Comparison of ENCODE assay signal across 13 cellular contexts in the genomic region with DNA sequence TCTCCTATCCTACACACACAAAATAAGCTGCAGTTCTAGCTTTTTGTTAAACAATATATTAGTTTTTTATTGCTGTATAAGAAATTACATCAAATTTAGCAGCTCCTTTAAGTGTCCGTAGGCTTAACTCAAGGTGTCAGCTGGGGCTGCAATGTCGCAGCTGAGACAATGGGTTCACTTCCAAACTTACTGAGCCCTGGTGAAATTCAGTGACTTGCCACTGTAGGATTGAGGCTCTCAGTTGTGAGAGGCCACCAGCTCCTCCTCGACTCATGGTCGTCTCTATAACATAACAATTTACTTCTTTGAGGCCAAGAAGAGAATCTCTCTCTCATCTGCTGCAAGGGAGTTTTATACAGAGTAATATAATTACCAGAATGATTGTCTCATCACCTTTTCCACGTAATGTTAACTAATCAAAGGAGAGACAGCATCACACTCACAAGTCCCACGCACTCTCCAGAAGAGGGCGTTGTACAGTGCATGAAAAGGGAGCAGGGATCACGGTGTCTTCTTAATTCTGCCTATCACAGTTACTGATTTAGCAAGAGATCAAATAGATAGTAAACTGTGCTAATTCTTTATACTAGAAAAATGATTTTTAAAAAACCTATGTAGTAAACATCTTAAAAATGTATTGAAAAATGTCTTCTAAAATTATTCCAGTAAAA.
A peak's percentile ranks its signal among the peaks of the same experiment; 100 is the strongest.
DNase-seq lines count a peak whose midpoint lies in the region; ATAC-seq and TF ChIP-seq lines count a peak whose summit lies in the region.
"Had no signal": no experiment of that assay in that cellular context is flagged by ENCODE, and none has a peak within 500 bp of the region (broad histone marks: within the 10 kb centered on the region; RNA-seq: fewer than 3 reads in every experiment).

No MANE protein-coding gene starts in this region.

- no peak for TF ChIP-seq EP300 in gastroesophageal sphincter (IDR thresholded peaks at IDR 0.05)

- TF ChIP-seq POLR2A in gastroesophageal sphincter (IDR thresholded peaks at IDR 0.05): no peak

- H3K4me1 ChIP-seq in endodermal cell (ENCODE audit: control insufficient read depth, insufficient read depth, low read length): no peaks in the 10 kb centered on the region
- H3K4me1 ChIP-seq in smooth muscle cell (ENCODE audit: low read depth): no peaks in the 10 kb centered on the region
- H3K4me1 ChIP-seq in gastroesophageal sphincter: no peaks in the 10 kb centered on the region
- H3K4me1 ChIP-seq: colonic mucosa, heart left ventricle had no signal

- H3K4me3 ChIP-seq in endodermal cell (ENCODE audit: low read length): no peak overlapping the region
- no peak overlapping the region for H3K4me3 ChIP-seq in smooth muscle cell
- no peak overlapping the region for H3K4me3 ChIP-seq in gastroesophageal sphincter
- H3K4me3 ChIP-seq: colonic mucosa, heart left ventricle had no signal

- H3K79me2 ChIP-seq in smooth muscle cell (ENCODE audit: low read depth): no peaks in the 10 kb centered on the region

- peak; percentile 16 for DNase-seq in NCI-H748 (lab: John Stamatoyannopoulos, UW; ENCODE audit: unreplicated experiment)
- no peak for DNase-seq in NCI-H748 treated with DMSO at 0.1 percent for 48 hours (lab: John Stamatoyannopoulos, UW)
- peak; percentile 16 for DNase-seq in NCI-H460 (ENCODE audit: extremely low read depth, low read depth)
- DNase-seq in endodermal cell: peak; percentile 70
- no peak for DNase-seq in smooth muscle cell (lab: John Stamatoyannopoulos, UW; ENCODE audit: unreplicated experiment)
- no peak for DNase-seq in SK-N-DZ (ENCODE audit: low spot score)
- DNase-seq in NCI-H226: no peak
- DNase-seq: activated B cell treated with CpG ODN at 0.5 μM for 24 hours; colonic mucosa; heart left ventricle; MM.1S; stimulated activated naive CD4-positive, alpha-beta T cell treated with Interleukin-2 at 50 U/mL for 16 hours had no signal

- no peaks in the 10 kb centered on the region for H3K36me3 Mint-ChIP-seq in endodermal cell (ENCODE audit: low read depth)

- H3K27ac ChIP-seq in endodermal cell (ENCODE audit: low read depth, low read length): no peak overlapping the region
- H3K27ac ChIP-seq in smooth muscle cell (ENCODE audit: low read depth): no peak overlapping the region
- no peak overlapping the region for H3K27ac ChIP-seq in gastroesophageal sphincter
- H3K27ac ChIP-seq: colonic mucosa, heart left ventricle had no signal

- 59 to 71% methylated on average over 4 to 8 of the region's 8 CpGs for WGBS in endodermal cell (ENCODE audit: insufficient coverage in 1 of 2, insufficient read length in 1 of 2), 2 experiments
- 43% methylated on average over 8 of the region's 8 CpGs for WGBS in smooth muscle cell (ENCODE audit: low lambda C conversion rate)
- 48 to 54% methylated on average over 8 of the region's 8 CpGs for WGBS in gastroesophageal sphincter (ENCODE audit: low coverage in 1 of 2), 2 donors

- H3K27ac Mint-ChIP-seq in endodermal cell: no peak overlapping the region
- H3K27ac Mint-ChIP-seq: activated B cell treated with CpG ODN at 0.5 μM for 24 hours had no signal

- no peaks in the 10 kb centered on the region for H4K20me1 ChIP-seq in smooth muscle cell (ENCODE audit: low read depth)

- H3K36me3 ChIP-seq in endodermal cell (ENCODE audit: control insufficient read depth, insufficient read depth, low read length) (no peaks in the 10 kb centered on the region), smooth muscle cell (ENCODE audit: low read depth) (no peaks in the 10 kb centered on the region), gastroesophageal sphincter (no peaks in the 10 kb centered on the region)
- H3K36me3 ChIP-seq: colonic mucosa, heart left ventricle had no signal

- no peaks in the 10 kb centered on the region for H3F3A ChIP-seq in smooth muscle cell (ENCODE audit: low read depth)

- no peaks in the 10 kb centered on the region for H3K27me3 Mint-ChIP-seq in endodermal cell (ENCODE audit: insufficient read depth)
- H3K27me3 Mint-ChIP-seq: activated B cell treated with CpG ODN at 0.5 μM for 24 hours had no signal

- TF ChIP-seq CTCF in endodermal cell (conservative IDR thresholded peaks at IDR 0.05): peak; percentile 89
- TF ChIP-seq CTCF in smooth muscle cell (IDR thresholded peaks at IDR 0.05; ENCODE audit: borderline replicate concordance, insufficient read depth, poor library complexity, severe bottlenecking): peak; percentile 42
- TF ChIP-seq CTCF in gastroesophageal sphincter (IDR thresholded peaks at IDR 0.05): no peak

- no peaks in the 10 kb centered on the region for H3K27me3 ChIP-seq in endodermal cell (ENCODE audit: control insufficient read depth, insufficient read depth, low read length, poor library complexity, severe bottlenecking)
- no peaks in the 10 kb centered on the region for H3K27me3 ChIP-seq in smooth muscle cell (ENCODE audit: low read depth)
- no peaks in the 10 kb centered on the region for H3K27me3 ChIP-seq in gastroesophageal sphincter
- H3K27me3 ChIP-seq: colonic mucosa, heart left ventricle had no signal

- H3K4me1 Mint-ChIP-seq in endodermal cell: no peaks in the 10 kb centered on the region
- H3K4me1 Mint-ChIP-seq: activated B cell treated with CpG ODN at 0.5 μM for 24 hours had no signal

- H2AFZ ChIP-seq in smooth muscle cell (ENCODE audit: low read depth): no peak overlapping the region

- H3K9ac ChIP-seq in endodermal cell (ENCODE audit: extremely low read depth, low read length, poor library complexity, severe bottlenecking): no peak overlapping the region
- no peak overlapping the region for H3K9ac ChIP-seq in smooth muscle cell (ENCODE audit: low read depth)

- H3K4me2 ChIP-seq in smooth muscle cell: no peak overlapping the region

- H3K4me3 Mint-ChIP-seq in endodermal cell: no peak overlapping the region
- H3K4me3 Mint-ChIP-seq: activated B cell treated with CpG ODN at 0.5 μM for 24 hours had no signal

- H3K9me3 ChIP-seq in endodermal cell (ENCODE audit: control insufficient read depth, low read length): no peaks in the 10 kb centered on the region
- H3K9me3 ChIP-seq in smooth muscle cell (replicated peaks; ENCODE audit: low read depth): no peaks in the 10 kb centered on the region
- no peaks in the 10 kb centered on the region for H3K9me3 ChIP-seq in gastroesophageal sphincter
- H3K9me3 ChIP-seq: colonic mucosa, heart left ventricle had no signal

- H3K9me3 Mint-ChIP-seq in endodermal cell: no peaks in the 10 kb centered on the region

- ATAC-seq in gastroesophageal sphincter: no peak
- ATAC-seq: heart left ventricle had no signal

Comparison
In these comparisons a context has a peak if more than half of its experiments do, and no peak if none do; other contexts are left out.
1. DNase-seq: peak in NCI-H748 (single experiment), NCI-H460 (single experiment) and endodermal cell (single experiment); none in NCI-H748 treated with DMSO at 0.1 percent for 48 hours (single experiment), smooth muscle cell (single experiment), SK-N-DZ (single experiment) and NCI-H226 (single experiment).
2. CTCF ChIP-seq: peak in endodermal cell (single experiment) and smooth muscle cell (single experiment); none in gastroesophageal sphincter (0 of 4).